ENCODE assay signal across 20 cellular contexts in the genomic region with DNA sequence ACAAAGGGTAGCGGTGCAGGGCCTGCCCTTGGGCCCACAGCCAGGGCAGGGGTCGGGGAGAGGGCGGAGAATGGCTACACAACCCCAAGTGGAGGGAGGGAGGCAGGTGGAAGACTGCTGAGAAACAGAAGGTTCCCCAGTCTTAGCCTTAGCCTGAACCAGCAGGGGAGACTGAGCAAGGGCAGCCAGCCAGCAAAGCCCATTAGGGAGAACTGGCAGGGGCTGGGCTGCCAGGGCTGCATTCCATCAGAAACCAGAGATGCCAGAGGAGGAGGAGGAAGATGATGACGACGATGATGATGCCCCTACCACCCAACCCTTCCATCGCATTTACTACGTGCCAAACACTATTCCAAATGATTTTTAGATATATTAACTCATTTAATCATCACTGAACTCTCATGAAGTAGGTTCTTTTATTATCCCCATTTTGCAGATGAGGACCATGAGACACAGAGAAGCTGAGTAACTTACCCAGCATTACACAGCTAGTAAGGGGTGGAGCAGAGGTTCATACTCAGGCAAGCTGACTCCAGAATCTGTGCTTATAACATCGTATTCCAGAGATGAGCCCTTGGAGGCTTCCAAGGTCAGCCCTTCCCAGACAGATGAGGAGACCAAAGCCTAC. TPM values are rescaled to one million over a fixed set of nuclear protein-coding genes. Genes with fewer than 3 reads are reported as not detected.
DNase-seq lines count a peak whose midpoint lies in the region; ATAC-seq, FAIRE-seq and TF ChIP-seq lines count a peak whose summit lies in the region.
"Had no signal": no experiment of that assay in that cellular context is flagged by ENCODE, and none has a peak within 500 bp of the region (broad histone marks: within the 10 kb centered on the region; RNA-seq: fewer than 3 reads in every experiment).

No MANE protein-coding gene starts in this region.

- H3K4ac ChIP-seq in mesenchymal stem cell (ENCODE audit: low read depth in 1 of 2, low read length in 2 of 2) = no peak overlapping the region

- H3K4me3 ChIP-seq in ACC112 (ENCODE audit: low read depth, low read length) = no peak overlapping the region
- peak overlapping the region; percentile 8 for H3K4me3 ChIP-seq in GM12865 (ENCODE audit: low read depth, low read length)
- H3K4me3 ChIP-seq in mesenchymal stem cell (ENCODE audit: insufficient read depth in 1 of 2, low read depth in 1 of 2, low read length in 2 of 2) = no peak overlapping the region
- no peak overlapping the region for H3K4me3 ChIP-seq in neural progenitor cell
- H3K4me3 ChIP-seq: GM23338 had no signal

- no peaks in the 10 kb centered on the region for H3K79me1 ChIP-seq in mesenchymal stem cell (replicated peaks; ENCODE audit: low read length, poor library complexity, severe bottlenecking)

- no peak overlapping the region for H3K23ac ChIP-seq in mesenchymal stem cell (ENCODE audit: low read length in 2 of 2)

- peak overlapping the region; percentile 29 for H3K27ac Mint-ChIP-seq in activated naive CD8-positive, alpha-beta T cell treated with anti-CD3 and anti-CD28 coated beads for 36 hours
- H3K27ac Mint-ChIP-seq in neural progenitor cell = no peak overlapping the region

- H3K79me2 ChIP-seq in ACC112 (ENCODE audit: control insufficient read depth, insufficient read depth, low read length, unreplicated experiment) (peaks cover 97% of the 10 kb centered on the region), neural progenitor cell (ENCODE audit: low read depth) (no peaks in the 10 kb centered on the region)

- no peak overlapping the region for H4K8ac ChIP-seq in mesenchymal stem cell (ENCODE audit: low read length)

- no peak overlapping the region for H3K18ac ChIP-seq in mesenchymal stem cell (ENCODE audit: low read depth in 1 of 2, low read length in 2 of 2)

- ATAC-seq in HG03571 (IDR thresholded peaks at IDR 0.05; ENCODE audit: unreplicated experiment) = no peak
- ATAC-seq: GM23338 had no signal

- no peak overlapping the region for H3K14ac ChIP-seq in mesenchymal stem cell (ENCODE audit: low read length in 2 of 2)

- peaks cover 78% of the 10 kb centered on the region for H3K4me1 Mint-ChIP-seq in activated naive CD8-positive, alpha-beta T cell treated with anti-CD3 and anti-CD28 coated beads for 36 hours
- H3K4me1 Mint-ChIP-seq in neural progenitor cell = peaks cover 58% of the 10 kb centered on the region

- TF ChIP-seq CTCF in GM12865 (IDR thresholded peaks at IDR 0.05; ENCODE audit: insufficient read depth, low read depth, low read length, missing control alignments) (no peak), neural progenitor cell (IDR thresholded peaks at IDR 0.05) (no peak)

- no peak overlapping the region for H2BK15ac ChIP-seq in mesenchymal stem cell (ENCODE audit: low read depth, poor library complexity, severe bottlenecking)

- H3K4me2 ChIP-seq in mesenchymal stem cell (ENCODE audit: low read length, poor library complexity, severe bottlenecking) (no peak overlapping the region), neural progenitor cell (no peak overlapping the region)
- H3K4me2 ChIP-seq: GM23338 had no signal

- H2BK12ac ChIP-seq in mesenchymal stem cell (ENCODE audit: low read length in 2 of 2) = no peak overlapping the region

- H2BK5ac ChIP-seq in mesenchymal stem cell (ENCODE audit: low read depth, low read length, poor library complexity, severe bottlenecking) = no peak overlapping the region

- no peak overlapping the region for H2BK120ac ChIP-seq in mesenchymal stem cell (ENCODE audit: low read depth, low read length)

- H3K9me3 ChIP-seq in mesenchymal stem cell (ENCODE audit: control insufficient read depth, low read length) (no peaks in the 10 kb centered on the region), neural progenitor cell (ENCODE audit: low read depth) (no peaks in the 10 kb centered on the region)

- no peak overlapping the region for H3K4me3 Mint-ChIP-seq in activated naive CD8-positive, alpha-beta T cell treated with anti-CD3 and anti-CD28 coated beads for 36 hours
- no peak overlapping the region for H3K4me3 Mint-ChIP-seq in neural progenitor cell
- H3K4me3 Mint-ChIP-seq: activated T-helper 1 cell treated with anti-CD3 and anti-CD28 coated beads, Interleukin-12 subunit alpha, Interleukin-12 subunit beta, Interleukin-2, Interleukin-4 antibody, amounts not matched to agents 30 ng/mL and 10 ng/mL and 1 ng/mL, durations not matched to agents 14 hours and 24 hours and 36 hours; GM23338 had no signal

- H3K36me3 Mint-ChIP-seq in activated naive CD8-positive, alpha-beta T cell treated with anti-CD3 and anti-CD28 coated beads for 36 hours = peaks cover 39% of the 10 kb centered on the region
- peaks cover 2% of the 10 kb centered on the region for H3K36me3 Mint-ChIP-seq in neural progenitor cell

- H3K27me3 Mint-ChIP-seq in activated naive CD8-positive, alpha-beta T cell treated with anti-CD3 and anti-CD28 coated beads for 36 hours = no peaks in the 10 kb centered on the region
- H3K27me3 Mint-ChIP-seq in neural progenitor cell (ENCODE audit: insufficient read depth, low read depth) = peaks cover 8% of the 10 kb centered on the region

- no peak overlapping the region for H2AFZ ChIP-seq in ACC112 (ENCODE audit: low read length, unreplicated experiment)
- no peak overlapping the region for H2AFZ ChIP-seq in mesenchymal stem cell (ENCODE audit: low read depth, low read length)
- no peak overlapping the region for H2AFZ ChIP-seq in neural progenitor cell (replicated peaks)
- H2AFZ ChIP-seq: GM23338 had no signal

- peaks cover 32% of the 10 kb centered on the region for H4K20me1 ChIP-seq in neural progenitor cell (ENCODE audit: low read depth)

- H4K91ac ChIP-seq in mesenchymal stem cell (ENCODE audit: low read length) = no peak overlapping the region

- H3K27me3 ChIP-seq in ACC112 (ENCODE audit: insufficient read depth, low read length) (no peaks in the 10 kb centered on the region), mesenchymal stem cell (ENCODE audit: control insufficient read depth in 1 of 2, insufficient read depth in 1 of 2, low read length in 2 of 2) (no peaks in the 10 kb centered on the region), neural progenitor cell (no peaks in the 10 kb centered on the region)

- H3K9me3 Mint-ChIP-seq in activated naive CD8-positive, alpha-beta T cell treated with anti-CD3 and anti-CD28 coated beads for 36 hours = no peaks in the 10 kb centered on the region
- no peaks in the 10 kb centered on the region for H3K9me3 Mint-ChIP-seq in neural progenitor cell
- H3K9me3 Mint-ChIP-seq: activated T-helper 1 cell treated with anti-CD3 and anti-CD28 coated beads, Interleukin-12 subunit alpha, Interleukin-12 subunit beta, Interleukin-2, Interleukin-4 antibody, amounts not matched to agents 30 ng/mL and 10 ng/mL and 1 ng/mL, durations not matched to agents 14 hours and 24 hours and 36 hours; GM23338 had no signal

- H3K9ac ChIP-seq in mesenchymal stem cell (ENCODE audit: low read length) (no peak overlapping the region), neural progenitor cell (no peak overlapping the region)

- H3K27ac ChIP-seq in ACC112 (ENCODE audit: low read depth, low read length) (0 out of 2 replicates have a peak overlapping the region, but pooled peaks have one; percentile 61), mesenchymal stem cell (ENCODE audit: low read length, poor library complexity, severe bottlenecking) (peak overlapping the region; percentile 41), neural progenitor cell (no peak overlapping the region)
- H3K27ac ChIP-seq: VCaP had no signal

- H3K4me1 ChIP-seq in ACC112 (ENCODE audit: control insufficient read depth, insufficient read depth, low read length, unreplicated experiment) (peaks cover 72% of the 10 kb centered on the region), mesenchymal stem cell (ENCODE audit: control insufficient read depth, insufficient read depth, low read depth, low read length) (peaks cover 85% of the 10 kb centered on the region), neural progenitor cell (peaks cover 27% of the 10 kb centered on the region)

- H2AK5ac ChIP-seq in mesenchymal stem cell (ENCODE audit: low read length, severe bottlenecking) = peak overlapping the region; percentile 89

- no peaks in the 10 kb centered on the region for H3K36me3 ChIP-seq in ACC112 (ENCODE audit: insufficient read depth, low read length)
- H3K36me3 ChIP-seq in mesenchymal stem cell (ENCODE audit: control insufficient read depth in 1 of 2, insufficient read depth in 2 of 2, low read depth in 1 of 2, low read length in 2 of 2) = peaks cover 8 to 12% of the 10 kb centered on the region in 2 experiments
- no peaks in the 10 kb centered on the region for H3K36me3 ChIP-seq in neural progenitor cell

- no peak for DNase-seq in GM12865 (ENCODE audit: low read depth)
- no peak for DNase-seq in activated naive CD8-positive, alpha-beta T cell treated with anti-CD3 and anti-CD28 coated beads for 36 hours
- no peak for DNase-seq in mesenchymal stem cell
- DNase-seq in DMS153 treated with DMSO at 0.1 percent for 48 hours (lab: John Stamatoyannopoulos, UW; ENCODE audit: unreplicated experiment) = no peak
- DNase-seq in urothelium cell line (ENCODE audit: low spot score) = no peak
- no peak for DNase-seq in neural progenitor cell (ENCODE audit: low spot score)
- DNase-seq: amygdala; Calu3; hippocampal formation; NCI-H1436; NCI-H2227 treated with DMSO at 0.1 percent for 48 hours; stimulated activated CD4-positive, alpha-beta T cell treated with anti-CD3 and anti-CD28 coated beads, Interleukin-15, amount 100 ng/mL, for 24 hours had no signal

- 92% methylated on average over 4 of the region's 8 CpGs for WGBS in mesenchymal stem cell

- FAIRE-seq in urothelium cell line (lab: Jason Lieb, UNC) = no peak
- FAIRE-seq: endometrium had no signal

- H3F3A ChIP-seq in neural progenitor cell (ENCODE audit: low read depth) = no peaks in the 10 kb centered on the region

RNA-seq across cellular contexts. Expression of gene SEMA7A, which starts 8.7 kb away (rescaled TPM):
- 10 to 100 TPM; 48.8 to 51.4 TPM for total RNA-seq in activated naive CD8-positive, alpha-beta T cell treated with anti-CD3 and anti-CD28 coated beads for 36 hours
- polyA plus RNA-seq in mesenchymal stem cell (2013, experiment 1 of 2) = 0.94 TPM
- polyA plus RNA-seq in mesenchymal stem cell (2013, experiment 2 of 2) = 1.1 TPM
- total RNA-seq in neural progenitor cell (ENCODE audit: low replicate concordance) = 3.5 and 11.7 TPM in 2 replicates

RNA-seq across cellular contexts. Expression of gene UBL7, which starts 35.9 kb away (rescaled TPM):
- total RNA-seq in activated naive CD8-positive, alpha-beta T cell treated with anti-CD3 and anti-CD28 coated beads for 36 hours = 10 to 100 TPM; 56.6 to 56.8 TPM
- 26.3 TPM for polyA plus RNA-seq in mesenchymal stem cell (2013, experiment 1 of 2)
- 25.3 TPM for polyA plus RNA-seq in mesenchymal stem cell (2013, experiment 2 of 2)
- total RNA-seq in neural progenitor cell (ENCODE audit: low replicate concordance) = 60.4 and 69.3 TPM in 2 replicates

RNA-seq across cellular contexts. Expression of gene CYP11A1, which starts 57.6 kb away (rescaled TPM):
- under 1 TPM; 0.30 to 0.31 TPM for total RNA-seq in activated naive CD8-positive, alpha-beta T cell treated with anti-CD3 and anti-CD28 coated beads for 36 hours
- polyA plus RNA-seq in mesenchymal stem cell (2013, experiment 1 of 2) = 0.08 TPM
- 0.07 TPM for polyA plus RNA-seq in mesenchymal stem cell (2013, experiment 2 of 2)
- total RNA-seq in neural progenitor cell (ENCODE audit: low replicate concordance) = 0.99 and 1.1 TPM in 2 replicates
- total RNA-seq: activated T-helper 1 cell treated with anti-CD3 and anti-CD28 coated beads, Interleukin-12 subunit alpha, Interleukin-12 subunit beta, Interleukin-2, Interleukin-4 antibody, amounts not matched to agents 30 ng/mL and 10 ng/mL and 1 ng/mL, durations not matched to agents 14 hours and 24 hours and 36 hours; Calu3; RPMI7951 had no signal
- polyA plus RNA-seq: neural cell had no signal
